ENCODE assay signal across 10 cellular contexts in the genomic region with DNA sequence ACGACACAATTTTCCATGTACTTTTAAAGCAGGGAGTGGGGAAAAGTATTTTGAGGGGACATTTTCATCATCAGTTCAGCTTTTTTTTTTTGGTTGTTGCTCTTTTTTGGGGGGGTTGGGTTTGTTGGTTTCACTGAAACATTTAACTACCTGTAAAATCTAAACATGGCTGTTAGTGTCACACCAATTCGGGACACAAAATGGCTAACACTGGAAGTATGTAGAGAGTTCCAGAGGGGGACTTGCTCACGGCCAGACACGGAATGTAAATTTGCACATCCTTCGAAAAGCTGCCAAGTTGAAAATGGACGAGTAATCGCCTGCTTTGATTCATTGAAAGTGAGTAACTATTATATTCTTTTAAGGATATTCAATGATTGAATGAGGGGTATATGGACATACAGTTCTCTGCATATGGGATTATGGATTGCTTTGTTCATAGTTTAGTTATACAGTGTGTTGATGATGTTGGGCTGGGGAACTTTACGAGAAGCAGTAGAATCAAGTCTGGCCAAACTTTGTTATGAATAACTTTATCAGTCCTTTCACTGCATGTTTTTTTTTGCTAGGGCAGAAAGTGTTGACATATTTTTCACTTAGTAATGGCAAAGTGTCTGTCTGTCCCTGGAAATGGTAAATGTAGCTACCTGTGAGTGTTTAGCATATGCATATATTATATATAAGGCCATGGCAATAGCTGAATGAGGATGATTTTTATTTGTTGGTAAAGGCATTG. TPM values are rescaled to one million over a fixed set of nuclear protein-coding genes. Genes with fewer than 3 reads are reported as not detected.
DNase-seq lines count a peak whose midpoint lies in the region; ATAC-seq and TF ChIP-seq lines count a peak whose summit lies in the region.
"Had no signal": no experiment of that assay in that cellular context is flagged by ENCODE, and none has a peak within 500 bp of the region (broad histone marks: within the 10 kb centered on the region; RNA-seq: fewer than 3 reads in every experiment).

No MANE protein-coding gene starts in this region.

- H3K4me3 ChIP-seq in fibroblast of the aortic adventitia (ENCODE audit: low read depth, low read length): peak overlapping the region; percentile 54

- peaks cover 51% of the 10 kb centered on the region for H3K36me3 Mint-ChIP-seq in T-helper 2 cell treated with Interferon-gamma antibody and Interleukin-4, amounts not matched to agents 5 μg/mL and 100 μg/mL, for 36 hours (ENCODE audit: low read depth)
- peaks cover 13% of the 10 kb centered on the region for H3K36me3 Mint-ChIP-seq in T-helper 17 cell (ENCODE audit: low read depth)

- H3K27ac Mint-ChIP-seq in T-helper 2 cell treated with Interferon-gamma antibody and Interleukin-4, amounts not matched to agents 5 μg/mL and 100 μg/mL, for 36 hours: peak overlapping the region; percentile 77
- peak overlapping the region; percentile 96 for H3K27ac Mint-ChIP-seq in T-helper 17 cell

- peaks cover 68% of the 10 kb centered on the region for H3K4me1 Mint-ChIP-seq in T-helper 2 cell treated with Interferon-gamma antibody and Interleukin-4, amounts not matched to agents 5 μg/mL and 100 μg/mL, for 36 hours (ENCODE audit: low read depth)
- peaks cover 59% of the 10 kb centered on the region for H3K4me1 Mint-ChIP-seq in T-helper 17 cell

- no peak for DNase-seq in T-helper 2 cell treated with Interferon-gamma antibody and Interleukin-4, amounts not matched to agents 5 μg/mL and 100 μg/mL, for 36 hours (ENCODE audit: low spot score)
- DNase-seq in T-helper 2 cell (no peak), T-helper 17 cell (no peak), fibroblast of the aortic adventitia (ENCODE audit: low read depth) (no peak), superior temporal gyrus (ENCODE audit: extremely low spot score) (peak; percentile 46), erythroblast (lab: John Stamatoyannopoulos, UW) (no peak), GM19238 (ENCODE audit: insufficient read length, low spot score) (no peak)
- DNase-seq: activated CD4-positive, alpha-beta T cell treated with anti-CD3 and anti-CD28 coated beads, Interleukin-2, amount 10 ng/mL, durations not matched to agents 7 days and 5 days; BE2C had no signal

- peak overlapping the region; percentile 76 for H3K4me3 Mint-ChIP-seq in T-helper 2 cell treated with Interferon-gamma antibody and Interleukin-4, amounts not matched to agents 5 μg/mL and 100 μg/mL, for 36 hours
- peak overlapping the region; percentile 83 for H3K4me3 Mint-ChIP-seq in T-helper 17 cell

- no peaks in the 10 kb centered on the region for H3K9me3 Mint-ChIP-seq in T-helper 2 cell treated with Interferon-gamma antibody and Interleukin-4, amounts not matched to agents 5 μg/mL and 100 μg/mL, for 36 hours
- H3K9me3 Mint-ChIP-seq: activated CD4-positive, alpha-beta T cell treated with anti-CD3 and anti-CD28 coated beads, Interleukin-2, amount 10 ng/mL, durations not matched to agents 7 days and 5 days had no signal

- TF ChIP-seq POLR2A in erythroblast (IDR thresholded peaks at IDR 0.05; ENCODE audit: low read length): no peak

- H3K27me3 Mint-ChIP-seq in T-helper 2 cell treated with Interferon-gamma antibody and Interleukin-4, amounts not matched to agents 5 μg/mL and 100 μg/mL, for 36 hours (ENCODE audit: low read depth): no peaks in the 10 kb centered on the region
- no peaks in the 10 kb centered on the region for H3K27me3 Mint-ChIP-seq in T-helper 17 cell
- H3K27me3 Mint-ChIP-seq: activated CD4-positive, alpha-beta T cell treated with anti-CD3 and anti-CD28 coated beads, Interleukin-2, amount 10 ng/mL, durations not matched to agents 7 days and 5 days had no signal

- TF ChIP-seq CTCF in fibroblast of the aortic adventitia (IDR thresholded peaks at IDR 0.05; ENCODE audit: insufficient read depth, low read length): no peak

- no peaks in the 10 kb centered on the region for H3K9me3 ChIP-seq in T-helper 17 cell (ENCODE audit: control insufficient read depth, low read length, poor library complexity, severe bottlenecking)
- H3K9me3 ChIP-seq: BE2C had no signal

- ATAC-seq in T-helper 17 cell (no peak), GM21360 (IDR thresholded peaks at IDR 0.05; ENCODE audit: unreplicated experiment) (no peak)

RNA-seq across cellular contexts. Expression of a gene that starts 31.5 kb away (rescaled TPM):
- total RNA-seq in T-helper 17 cell (100 to 1,000 TPM; 641 to 725 TPM), fibroblast of the aortic adventitia (ENCODE audit: low replicate concordance) (105 and 465 TPM in 2 replicates)
